In genomic region chr21:33967086-33967571, GRCh38 we compare ENCODE assay signal across 27 cellular contexts. TPM values are rescaled to one million over a fixed set of nuclear protein-coding genes. Genes with fewer than 3 reads are reported as not detected.
DNase-seq lines count a peak whose midpoint lies in the region; ATAC-seq, FAIRE-seq and TF ChIP-seq lines count a peak whose summit lies in the region.
"Had no signal": no experiment of that assay in that cellular context is flagged by ENCODE, and none has a peak within 500 bp of the region (broad histone marks: within the 10 kb centered on the region; RNA-seq: fewer than 3 reads in every experiment).

No MANE protein-coding gene starts in this region.

- no peaks in the 10 kb centered on the region for H3K9me3 Mint-ChIP-seq in activated CD8-positive, alpha-beta memory T cell treated with anti-CD3 and anti-CD28 coated beads, Interleukin-2, amount 10 ng/mL, durations not matched to agents 7 days and 5 days (ENCODE audit: low read depth)
- no peaks in the 10 kb centered on the region for H3K9me3 Mint-ChIP-seq in astrocyte (ENCODE audit: unreplicated experiment)
- H3K9me3 Mint-ChIP-seq in type B pancreatic cell = peaks cover 13% of the 10 kb centered on the region
- H3K9me3 Mint-ChIP-seq: activated T-helper 17 cell treated with anti-CD3 and anti-CD28 coated beads, Interleukin-2, amount 50 U/mL, for 72 hours had no signal

- DNase-seq in activated CD8-positive, alpha-beta memory T cell treated with anti-CD3 and anti-CD28 coated beads, Interleukin-2, amount 10 ng/mL, durations not matched to agents 7 days and 5 days = no peak
- DNase-seq in activated CD8-positive, alpha-beta memory T cell treated with anti-CD3 and anti-CD28 coated beads, Interleukin-2, amount 50 U/mL, for 48 hours = no peak
- peak; percentile 94 for DNase-seq in astrocyte (ENCODE audit: low read depth)
- peak; percentile 84 for DNase-seq in mesendoderm
- DNase-seq in type B pancreatic cell (ENCODE audit: extremely low spot score, unreplicated experiment) = no peak
- DNase-seq in H4 (ENCODE audit: low spot score) = no peak
- DNase-seq in AG08396 (ENCODE audit: low spot score) = no peak
- DNase-seq: activated CD4-positive, alpha-beta T cell treated with anti-CD3 and anti-CD28 coated beads for 36 hours; foreskin fibroblast; hippocampal formation; naive B cell; NCI-H1105; NCI-H2081 treated with DMSO at 0.1 percent for 48 hours; small intestine; stimulated activated CD4-positive, alpha-beta T cell treated with anti-CD3 and anti-CD28 coated beads, Interleukin-4, amount 100 ng/mL, for 4 hours; trophoblast cell had no signal

- no peak overlapping the region for H3K9ac ChIP-seq in astrocyte (ENCODE audit: low read length)
- H3K9ac ChIP-seq in mesendoderm (ENCODE audit: low read length) = no peak overlapping the region
- H3K9ac ChIP-seq: BLaER1 had no signal

- no peak for FAIRE-seq in astrocyte (lab: Jason Lieb, UNC)
- FAIRE-seq: A204.1, endothelial cell of umbilical vein, islet of Langerhans, small intestine, TTC549 had no signal

- no peaks in the 10 kb centered on the region for H3K79me2 ChIP-seq in astrocyte (ENCODE audit: insufficient read depth, low read length)
- no peaks in the 10 kb centered on the region for H3K79me2 ChIP-seq in mesendoderm (ENCODE audit: control insufficient read depth, insufficient read depth, low read length)

- no peak overlapping the region for H3K4me3 ChIP-seq in astrocyte (ENCODE audit: insufficient read depth, low read depth, low read length)
- no peak overlapping the region for H3K4me3 ChIP-seq in mesendoderm (ENCODE audit: low read length)
- H3K4me3 ChIP-seq: BLaER1, breast epithelium, HAP-1, lung, prostate gland had no signal

- no peaks in the 10 kb centered on the region for H4K20me1 ChIP-seq in astrocyte (ENCODE audit: insufficient read depth, low read length)
- H4K20me1 ChIP-seq: BLaER1 had no signal

- H3K23ac ChIP-seq in mesendoderm (ENCODE audit: low read length) = no peak overlapping the region

- no peaks in the 10 kb centered on the region for H3K79me1 ChIP-seq in mesendoderm (ENCODE audit: low read length)

- no peaks in the 10 kb centered on the region for H3K27me3 ChIP-seq in astrocyte (ENCODE audit: insufficient read depth, low read length)
- no peaks in the 10 kb centered on the region for H3K27me3 ChIP-seq in mesendoderm (ENCODE audit: insufficient read depth, low read length, poor library complexity)
- H3K27me3 ChIP-seq: BLaER1, breast epithelium had no signal

- peaks cover 25% of the 10 kb centered on the region for H3K4me1 Mint-ChIP-seq in activated CD8-positive, alpha-beta memory T cell treated with anti-CD3 and anti-CD28 coated beads, Interleukin-2, amount 10 ng/mL, durations not matched to agents 7 days and 5 days
- H3K4me1 Mint-ChIP-seq in astrocyte (ENCODE audit: low read depth, unreplicated experiment) (peaks cover 47% of the 10 kb centered on the region), type B pancreatic cell (ENCODE audit: unreplicated experiment) (peaks cover 31% of the 10 kb centered on the region)

- H2BK5ac ChIP-seq in mesendoderm (ENCODE audit: low read length) = no peak overlapping the region

- no peak overlapping the region for H2BK120ac ChIP-seq in mesendoderm (ENCODE audit: low read depth, low read length)

- no peak overlapping the region for H4K5ac ChIP-seq in mesendoderm (ENCODE audit: low read length)

- H3K27ac ChIP-seq in astrocyte (ENCODE audit: low read depth, low read length) (no peak overlapping the region), mesendoderm (ENCODE audit: low read depth, low read length) (no peak overlapping the region)
- H3K27ac ChIP-seq: BLaER1, breast epithelium, prostate gland had no signal

- H3K9me3 ChIP-seq in astrocyte (ENCODE audit: insufficient read depth, low read depth, low read length) = no peaks in the 10 kb centered on the region
- H3K9me3 ChIP-seq: BLaER1, breast epithelium, HAP-1, prostate gland had no signal

- H3K4me1 ChIP-seq in astrocyte (ENCODE audit: insufficient read depth, low read length) (peaks cover 38% of the 10 kb centered on the region), mesendoderm (ENCODE audit: control insufficient read depth, low read depth, low read length) (peaks cover 12% of the 10 kb centered on the region)
- H3K4me1 ChIP-seq: BLaER1, HAP-1, prostate gland had no signal

- CTCF ChIA-PET in activated CD8-positive, alpha-beta memory T cell treated with anti-CD3 and anti-CD28 coated beads, Interleukin-2, amount 10 ng/mL, durations not matched to agents 7 days and 5 days (lab: Charles Lee) = interaction anchor here (0.9 to 3.7 kb wide), 5 partner anchors 10 to 43 kb away, joined by 3 to 15 read pairs (median 4); no protein-coding TSS in a partner anchor

- H3K56ac ChIP-seq in mesendoderm (ENCODE audit: low read length) = no peak overlapping the region

- no peak overlapping the region for H4K8ac ChIP-seq in mesendoderm (ENCODE audit: low read depth, low read length)

- H2AFZ ChIP-seq in astrocyte (ENCODE audit: low read depth, low read length) = peak overlapping the region; percentile 6

- no peak overlapping the region for H2BK15ac ChIP-seq in mesendoderm (replicated peaks; ENCODE audit: low read depth)

- no peaks in the 10 kb centered on the region for H3K27me3 Mint-ChIP-seq in activated CD8-positive, alpha-beta memory T cell treated with anti-CD3 and anti-CD28 coated beads, Interleukin-2, amount 10 ng/mL, durations not matched to agents 7 days and 5 days
- H3K27me3 Mint-ChIP-seq in astrocyte (ENCODE audit: low read depth, unreplicated experiment) (no peaks in the 10 kb centered on the region), type B pancreatic cell (no peaks in the 10 kb centered on the region)
- H3K27me3 Mint-ChIP-seq: activated CD4-positive, alpha-beta T cell treated with anti-CD3 and anti-CD28 coated beads for 36 hours; activated T-helper 17 cell treated with anti-CD3 and anti-CD28 coated beads, Interleukin-2, amount 50 U/mL, for 72 hours had no signal

- peak overlapping the region; percentile 24 for H3K4ac ChIP-seq in mesendoderm (ENCODE audit: low read depth, low read length)

- no peak overlapping the region for H3K4me3 Mint-ChIP-seq in activated CD8-positive, alpha-beta memory T cell treated with anti-CD3 and anti-CD28 coated beads, Interleukin-2, amount 10 ng/mL, durations not matched to agents 7 days and 5 days
- H3K4me3 Mint-ChIP-seq in astrocyte (ENCODE audit: unreplicated experiment) = no peak overlapping the region
- no peak overlapping the region for H3K4me3 Mint-ChIP-seq in type B pancreatic cell
- H3K4me3 Mint-ChIP-seq: activated CD4-positive, alpha-beta T cell treated with anti-CD3 and anti-CD28 coated beads for 36 hours; activated T-helper 17 cell treated with anti-CD3 and anti-CD28 coated beads, Interleukin-2, amount 50 U/mL, for 72 hours; naive B cell had no signal

- WGBS in mesendoderm (ENCODE audit: extremely low coverage, insufficient coverage, low lambda C conversion rate) = no CpG with 5 or more reads among the region's 5 CpGs

- H3K27ac Mint-ChIP-seq in activated CD8-positive, alpha-beta memory T cell treated with anti-CD3 and anti-CD28 coated beads, Interleukin-2, amount 10 ng/mL, durations not matched to agents 7 days and 5 days = peak overlapping the region; percentile 9
- H3K27ac Mint-ChIP-seq in astrocyte (ENCODE audit: unreplicated experiment) (no peak overlapping the region), type B pancreatic cell (peak overlapping the region; percentile 19)
- H3K27ac Mint-ChIP-seq: activated CD4-positive, alpha-beta T cell treated with anti-CD3 and anti-CD28 coated beads for 36 hours; activated T-helper 17 cell treated with anti-CD3 and anti-CD28 coated beads, Interleukin-2, amount 50 U/mL, for 72 hours; naive B cell had no signal

- no peak overlapping the region for H3K18ac ChIP-seq in mesendoderm (ENCODE audit: low read length)

- no peak for ATAC-seq in activated CD8-positive, alpha-beta memory T cell treated with anti-CD3 and anti-CD28 coated beads, Interleukin-2, amount 10 ng/mL, durations not matched to agents 7 days and 5 days
- ATAC-seq in GM21717 (IDR thresholded peaks at IDR 0.05; ENCODE audit: unreplicated experiment) = no peak
- ATAC-seq: activated CD4-positive, alpha-beta T cell treated with anti-CD3 and anti-CD28 coated beads for 36 hours; activated T-helper 17 cell treated with anti-CD3 and anti-CD28 coated beads, Interleukin-2, amount 50 U/mL, for 72 hours had no signal

- TF ChIP-seq CTCF in astrocyte (IDR thresholded peaks at IDR 0.05; ENCODE audit: insufficient read depth, low read depth, low read length) = no peak
- no peak for TF ChIP-seq CTCF in type B pancreatic cell (conservative IDR thresholded peaks at IDR 0.05)

- no peaks in the 10 kb centered on the region for H3K36me3 ChIP-seq in astrocyte (ENCODE audit: insufficient read depth, low read length)
- no peaks in the 10 kb centered on the region for H3K36me3 ChIP-seq in mesendoderm (ENCODE audit: control insufficient read depth, insufficient read depth, low read length)
- H3K36me3 ChIP-seq: BLaER1, breast epithelium, HAP-1, prostate gland had no signal

- no peak overlapping the region for H3K4me2 ChIP-seq in astrocyte (ENCODE audit: low read length)
- H3K4me2 ChIP-seq in mesendoderm (ENCODE audit: low read length) = no peak overlapping the region
- H3K4me2 ChIP-seq: BLaER1 had no signal

- H3K36me3 Mint-ChIP-seq in activated CD8-positive, alpha-beta memory T cell treated with anti-CD3 and anti-CD28 coated beads, Interleukin-2, amount 10 ng/mL, durations not matched to agents 7 days and 5 days = peaks cover 66% of the 10 kb centered on the region
- no peaks in the 10 kb centered on the region for H3K36me3 Mint-ChIP-seq in astrocyte (ENCODE audit: low read depth, unreplicated experiment)
- peaks cover 7% of the 10 kb centered on the region for H3K36me3 Mint-ChIP-seq in type B pancreatic cell
- H3K36me3 Mint-ChIP-seq: naive B cell had no signal

- H2AK5ac ChIP-seq in mesendoderm (ENCODE audit: low read length) = no peak overlapping the region

RNA-seq across cellular contexts. Expression of gene ATP5PO, which starts 51.5 kb away (rescaled TPM):
- 100 to 1,000 TPM; 186 to 205 TPM for total RNA-seq in activated CD8-positive, alpha-beta memory T cell treated with anti-CD3 and anti-CD28 coated beads, Interleukin-2, amount 10 ng/mL, durations not matched to agents 7 days and 5 days
- total RNA-seq in astrocyte = 163 and 171 TPM in 2 replicates
- 445 TPM for polyA plus RNA-seq in mesendoderm (2013, experiment 1 of 2)
- polyA plus RNA-seq in mesendoderm (2013, experiment 2 of 2) = 443 TPM
- 257 and 264 TPM in 2 replicates for total RNA-seq in type B pancreatic cell (ENCODE audit: low replicate concordance)
- total RNA-seq in H4 (2014; rRNA removed; shearing (Covaris generic)) = 325 and 389 TPM in 2 replicates

Comparison
In these comparisons a context has a peak if more than half of its experiments do, and no peak if none do; other contexts are left out.
1. DNase-seq: peak in astrocyte (single experiment) and mesendoderm (single experiment); none in activated CD8-positive, alpha-beta memory T cell treated with anti-CD3 and anti-CD28 coated beads, Interleukin-2, amount 10 ng/mL, durations not matched to agents 7 days and 5 days (single experiment), activated CD8-positive, alpha-beta memory T cell treated with anti-CD3 and anti-CD28 coated beads, Interleukin-2, amount 50 U/mL, for 48 hours (single experiment), type B pancreatic cell (single experiment), H4 (single experiment) and AG08396 (single experiment).